In genomic region chr20:63661108-63661507, GRCh38 we compare ENCODE assay signal across 6 cellular contexts. TPM values are rescaled to one million over a fixed set of nuclear protein-coding genes. Genes with fewer than 3 reads are reported as not detected.
"Had no signal": no experiment of that assay in that cellular context is flagged by ENCODE, and none has a peak within 500 bp of the region (broad histone marks: within the 10 kb centered on the region; RNA-seq: fewer than 3 reads in every experiment).

No MANE protein-coding gene starts in this region.

- H2AFZ ChIP-seq: GM23338 had no signal

- DNase-seq: H9, HCEC 1CT had no signal

- H3K27ac Mint-ChIP-seq: GM23338, H9, IgD-negative memory B cell had no signal

- H3K4me3 Mint-ChIP-seq: GM23338 had no signal

- H3K4me2 ChIP-seq: GM23338 had no signal

- H3K27me3 Mint-ChIP-seq: IgD-negative memory B cell had no signal

- H3K9me3 Mint-ChIP-seq: GM23338, H9, IgD-negative memory B cell had no signal

- H3K4me3 ChIP-seq: GM23338 had no signal

- ATAC-seq: GM23338 had no signal

- FAIRE-seq: H1, H54 had no signal

RNA-seq across cellular contexts. Expression of gene TNFRSF6B, which starts 35.3 kb away (rescaled TPM):
- total RNA-seq: H1, H9 had no signal
- polyA plus RNA-seq: GM23338, IgD-negative memory B cell had no signal
